In the genomic region with DNA sequence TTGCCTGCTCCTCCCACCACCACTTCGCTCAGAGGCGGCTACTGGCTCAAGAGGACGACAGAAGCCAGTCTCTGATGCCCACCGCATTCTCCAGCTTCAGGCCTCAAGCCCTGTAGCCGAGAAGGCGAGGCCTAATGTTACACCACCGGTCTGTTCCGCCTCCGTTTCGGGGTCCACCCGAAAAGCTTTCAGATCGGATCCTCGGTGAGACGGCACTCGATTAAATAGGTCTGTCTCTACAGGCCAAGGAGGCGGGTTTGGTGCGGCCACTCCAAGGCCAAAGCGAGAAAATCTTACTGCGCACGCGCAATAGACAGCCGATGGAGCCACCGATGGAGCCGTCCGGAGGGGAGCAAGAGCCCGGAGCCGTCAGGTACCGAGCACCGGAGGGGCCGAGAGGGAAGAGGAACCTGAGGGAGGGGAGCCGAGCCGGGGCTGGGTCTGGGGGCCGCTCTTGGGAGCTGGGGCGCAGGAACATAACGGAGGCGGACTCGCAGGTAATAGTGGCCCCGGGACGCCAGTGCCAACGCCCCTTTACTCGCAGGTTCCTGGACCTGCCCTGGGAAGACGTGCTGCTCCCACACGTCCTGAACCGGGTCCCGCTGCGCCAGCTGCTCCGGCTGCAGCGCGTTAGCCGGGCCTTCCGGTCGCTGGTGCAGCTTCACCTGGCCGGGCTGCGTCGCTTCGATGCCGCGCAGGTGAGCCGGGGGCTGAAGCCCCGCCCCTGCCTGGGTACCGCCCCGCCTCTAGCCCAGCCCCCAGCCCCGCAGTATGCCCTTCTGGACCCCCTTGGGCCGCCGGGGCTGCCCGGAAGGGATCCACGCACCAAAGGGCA, we compare ENCODE assay signal across 1 cellular context.
TF ChIP-seq lines count a peak whose summit lies in the region.

A gene with protein sequence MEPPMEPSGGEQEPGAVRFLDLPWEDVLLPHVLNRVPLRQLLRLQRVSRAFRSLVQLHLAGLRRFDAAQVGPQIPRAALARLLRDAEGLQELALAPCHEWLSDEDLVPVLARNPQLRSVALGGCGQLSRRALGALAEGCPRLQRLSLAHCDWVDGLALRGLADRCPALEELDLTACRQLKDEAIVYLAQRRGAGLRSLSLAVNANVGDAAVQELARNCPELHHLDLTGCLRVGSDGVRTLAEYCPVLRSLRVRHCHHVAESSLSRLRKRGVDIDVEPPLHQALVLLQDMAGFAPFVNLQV (plus strand): TSS at position 27 of the 835 bp plus-strand sequence. CDS start 294 bp downstream, at position 321.

TF ChIP-seq in HEK293, 187 proteins besides CTCF, POLR2A, EP300 and RAD21 (continued from another document):
- TF ChIP-seq, protein P1, sequence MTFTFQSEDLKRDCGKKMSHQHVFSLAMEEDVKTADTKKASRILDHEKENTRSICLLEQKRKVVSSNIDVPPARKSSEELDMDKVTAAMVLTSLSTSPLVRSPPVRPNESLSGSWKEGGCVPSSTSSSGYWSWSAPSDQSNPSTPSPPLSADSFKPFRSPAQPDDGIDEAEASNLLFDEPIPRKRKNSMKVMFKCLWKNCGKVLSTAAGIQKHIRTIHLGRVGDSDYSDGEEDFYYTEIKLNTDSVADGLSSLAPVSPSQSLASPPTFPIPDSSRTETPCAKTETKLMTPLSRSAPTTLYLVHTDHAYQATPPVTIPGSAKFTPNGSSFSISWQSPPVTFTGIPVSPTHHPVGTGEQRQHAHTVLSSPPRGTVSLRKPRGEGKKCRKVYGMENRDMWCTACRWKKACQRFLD (tag by site-specific recombination; IDR thresholded peaks at IDR 0.05), result 0 out of 2 replicates have a peak, but pooled peaks have one; percentile 46
- TF ChIP-seq, protein P2, sequence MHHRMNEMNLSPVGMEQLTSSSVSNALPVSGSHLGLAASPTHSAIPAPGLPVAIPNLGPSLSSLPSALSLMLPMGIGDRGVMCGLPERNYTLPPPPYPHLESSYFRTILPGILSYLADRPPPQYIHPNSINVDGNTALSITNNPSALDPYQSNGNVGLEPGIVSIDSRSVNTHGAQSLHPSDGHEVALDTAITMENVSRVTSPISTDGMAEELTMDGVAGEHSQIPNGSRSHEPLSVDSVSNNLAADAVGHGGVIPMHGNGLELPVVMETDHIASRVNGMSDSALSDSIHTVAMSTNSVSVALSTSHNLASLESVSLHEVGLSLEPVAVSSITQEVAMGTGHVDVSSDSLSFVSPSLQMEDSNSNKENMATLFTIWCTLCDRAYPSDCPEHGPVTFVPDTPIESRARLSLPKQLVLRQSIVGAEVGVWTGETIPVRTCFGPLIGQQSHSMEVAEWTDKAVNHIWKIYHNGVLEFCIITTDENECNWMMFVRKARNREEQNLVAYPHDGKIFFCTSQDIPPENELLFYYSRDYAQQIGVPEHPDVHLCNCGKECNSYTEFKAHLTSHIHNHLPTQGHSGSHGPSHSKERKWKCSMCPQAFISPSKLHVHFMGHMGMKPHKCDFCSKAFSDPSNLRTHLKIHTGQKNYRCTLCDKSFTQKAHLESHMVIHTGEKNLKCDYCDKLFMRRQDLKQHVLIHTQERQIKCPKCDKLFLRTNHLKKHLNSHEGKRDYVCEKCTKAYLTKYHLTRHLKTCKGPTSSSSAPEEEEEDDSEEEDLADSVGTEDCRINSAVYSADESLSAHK (tag by site-specific recombination; IDR thresholded peaks at IDR 0.05), result peak; percentile 41
- TF ChIP-seq ZBTB20 (tag by site-specific recombination; IDR thresholded peaks at IDR 0.05) (peak; percentile 49; the same call in 1 of the 2 replicates), ZNF658 (tag by site-specific recombination; IDR thresholded peaks at IDR 0.05) (no peak), GFI1B (tag by site-specific recombination; IDR thresholded peaks at IDR 0.05) (0 out of 2 replicates have a peak, but pooled peaks have one; percentile 14), YY1 (tag by site-specific recombination; IDR thresholded peaks at IDR 0.05) (peak; percentile 82; the same call in 1 of the 2 replicates), ZFP69B (tag by site-specific recombination; IDR thresholded peaks at IDR 0.05) (peak; percentile 89), ZNF155 (tag by site-specific recombination; IDR thresholded peaks at IDR 0.05) (no peak), ZNF10 (tag by site-specific recombination; IDR thresholded peaks at IDR 0.05) (peak; percentile 70; the same call in 1 of the 2 replicates), EGR2 (tag by site-specific recombination; IDR thresholded peaks at IDR 0.05; ENCODE audit: low read depth) (peak; percentile 37; the same call in 1 of the 2 replicates), ZNF302 (tag by site-specific recombination; IDR thresholded peaks at IDR 0.05; ENCODE audit: low read depth) (no peak), ZSCAN30 (tag by site-specific recombination; IDR thresholded peaks at IDR 0.05) (peak; percentile 90), ZNF629 (tag by site-specific recombination; IDR thresholded peaks at IDR 0.05) (peak; percentile 89), ZNF324 (tag by site-specific recombination; IDR thresholded peaks at IDR 0.05) (peak; percentile 96)
- TF ChIP-seq, protein P3, sequence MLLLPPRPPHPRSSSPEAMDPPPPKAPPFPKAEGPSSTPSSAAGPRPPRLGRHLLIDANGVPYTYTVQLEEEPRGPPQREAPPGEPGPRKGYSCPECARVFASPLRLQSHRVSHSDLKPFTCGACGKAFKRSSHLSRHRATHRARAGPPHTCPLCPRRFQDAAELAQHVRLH (tag by site-specific recombination; IDR thresholded peaks at IDR 0.05), result peak; percentile 91; the same call in 1 of the 2 replicates
- TF ChIP-seq, protein P4, sequence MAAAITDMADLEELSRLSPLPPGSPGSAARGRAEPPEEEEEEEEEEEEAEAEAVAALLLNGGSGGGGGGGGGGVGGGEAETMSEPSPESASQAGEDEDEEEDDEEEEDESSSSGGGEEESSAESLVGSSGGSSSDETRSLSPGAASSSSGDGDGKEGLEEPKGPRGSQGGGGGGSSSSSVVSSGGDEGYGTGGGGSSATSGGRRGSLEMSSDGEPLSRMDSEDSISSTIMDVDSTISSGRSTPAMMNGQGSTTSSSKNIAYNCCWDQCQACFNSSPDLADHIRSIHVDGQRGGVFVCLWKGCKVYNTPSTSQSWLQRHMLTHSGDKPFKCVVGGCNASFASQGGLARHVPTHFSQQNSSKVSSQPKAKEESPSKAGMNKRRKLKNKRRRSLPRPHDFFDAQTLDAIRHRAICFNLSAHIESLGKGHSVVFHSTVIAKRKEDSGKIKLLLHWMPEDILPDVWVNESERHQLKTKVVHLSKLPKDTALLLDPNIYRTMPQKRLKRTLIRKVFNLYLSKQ (tag by site-specific recombination; IDR thresholded peaks at IDR 0.05; ENCODE audit: borderline replicate concordance), result peak; percentile 66; the same call in 1 of the 2 replicates
- TF ChIP-seq, protein P5, sequence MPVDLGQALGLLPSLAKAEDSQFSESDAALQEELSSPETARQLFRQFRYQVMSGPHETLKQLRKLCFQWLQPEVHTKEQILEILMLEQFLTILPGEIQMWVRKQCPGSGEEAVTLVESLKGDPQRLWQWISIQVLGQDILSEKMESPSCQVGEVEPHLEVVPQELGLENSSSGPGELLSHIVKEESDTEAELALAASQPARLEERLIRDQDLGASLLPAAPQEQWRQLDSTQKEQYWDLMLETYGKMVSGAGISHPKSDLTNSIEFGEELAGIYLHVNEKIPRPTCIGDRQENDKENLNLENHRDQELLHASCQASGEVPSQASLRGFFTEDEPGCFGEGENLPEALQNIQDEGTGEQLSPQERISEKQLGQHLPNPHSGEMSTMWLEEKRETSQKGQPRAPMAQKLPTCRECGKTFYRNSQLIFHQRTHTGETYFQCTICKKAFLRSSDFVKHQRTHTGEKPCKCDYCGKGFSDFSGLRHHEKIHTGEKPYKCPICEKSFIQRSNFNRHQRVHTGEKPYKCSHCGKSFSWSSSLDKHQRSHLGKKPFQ (tag by site-specific recombination; IDR thresholded peaks at IDR 0.05), result peak; percentile 60; the same call in 1 of the 2 replicates
